8 cellular contexts compared by ENCODE assay signal in the genomic region with DNA sequence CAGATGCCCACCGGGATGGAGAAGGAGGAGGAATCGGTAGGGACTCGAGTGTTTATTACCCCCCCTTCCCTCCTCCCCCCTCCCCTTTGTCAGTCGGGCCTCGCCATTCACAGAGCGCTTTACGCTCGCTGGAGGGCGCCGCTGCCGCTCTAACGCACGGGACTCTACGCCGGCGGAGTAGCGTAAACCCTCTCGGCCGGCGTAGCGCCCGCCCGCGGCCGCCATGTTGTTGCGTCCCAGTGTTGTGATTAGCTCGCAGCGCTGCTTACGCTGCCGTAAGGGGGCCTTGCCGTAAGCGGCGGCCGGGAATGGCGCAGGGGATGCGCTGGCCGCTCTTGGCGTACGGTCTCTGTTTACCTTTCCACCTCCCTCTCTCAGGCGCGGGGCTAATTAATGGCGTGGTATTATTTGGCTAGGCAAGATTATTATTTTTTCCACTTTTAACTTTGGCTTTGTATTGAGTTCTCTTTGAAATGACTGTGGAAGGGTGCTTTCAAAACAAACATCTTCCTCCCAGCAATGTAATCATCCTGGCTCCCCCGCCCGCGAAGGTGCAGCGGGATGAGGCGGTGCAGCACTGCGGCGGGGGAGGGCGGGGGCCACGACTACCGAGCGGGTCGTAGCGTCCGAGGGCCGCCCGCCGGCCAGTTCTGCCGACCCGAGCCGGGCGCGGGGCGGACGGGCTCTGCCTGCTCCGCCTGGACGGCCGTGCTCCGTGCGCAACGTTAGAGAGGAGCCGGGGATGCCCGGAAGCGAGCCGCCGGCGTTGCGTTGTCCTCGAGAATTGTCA. TPM values are rescaled to one million over a fixed set of nuclear protein-coding genes. Genes with fewer than 3 reads are reported as not detected.
A peak's percentile ranks its signal among the peaks of the same experiment; 100 is the strongest.
DNase-seq lines count a peak whose midpoint lies in the region; ATAC-seq and TF ChIP-seq lines count a peak whose summit lies in the region.

No MANE protein-coding gene starts in this region.

- intact Hi-C loops in activated CD4-positive, alpha-beta memory T cell treated with anti-CD3 and anti-CD28 coated beads for 36 hours (cut with micrococcal nuclease) = loop anchor here (1.0 to 10.0 kb wide), 11 partner anchors 8 to 1351 kb away; a partner anchor contains a TSS

- peak; percentile 38 to 42 for TF ChIP-seq RAD21 in liver (IDR thresholded peaks at IDR 0.05)

- no peaks in the 10 kb centered on the region for H3K27me3 ChIP-seq in liver (ENCODE audit: control insufficient read depth in 4 of 4, insufficient read depth in 4 of 4, low read length in 3 of 4)

- H3K9me3 ChIP-seq in liver (ENCODE audit: control insufficient read depth in 4 of 4, low read length in 3 of 4) = no peaks in the 10 kb centered on the region

- peak overlapping the region; percentile 98 for H3K27ac Mint-ChIP-seq in activated CD4-positive, alpha-beta memory T cell treated with anti-CD3 and anti-CD28 coated beads for 36 hours

- peak; percentile 44 for ATAC-seq in GM19455 (IDR thresholded peaks at IDR 0.05; ENCODE audit: unreplicated experiment)

- POLR2A ChIA-PET in activated CD4-positive, alpha-beta memory T cell treated with anti-CD3 and anti-CD28 coated beads for 36 hours (lab: Charles Lee) = interaction anchor here (1.0 kb wide), 2 partner anchors 92 to 121 kb away, joined by 3 to 6 read pairs; no protein-coding TSS in a partner anchor

- peaks cover 6 to 15% (median 10%) of the 10 kb centered on the region in 4 donors for H3K4me1 ChIP-seq in liver (ENCODE audit: control insufficient read depth in 4 of 4, insufficient read depth in 4 of 4, low read length in 3 of 4)

- peaks cover 10% of the 10 kb centered on the region for H3K27me3 Mint-ChIP-seq in activated CD4-positive, alpha-beta memory T cell treated with anti-CD3 and anti-CD28 coated beads for 36 hours

- DNase-seq in CD1c-positive myeloid dendritic cell (ENCODE audit: extremely low spot score) (peak; percentile 97), HK-2 (ENCODE audit: unreplicated experiment) (peak; percentile 91), NCI-H82 (lab: John Stamatoyannopoulos, UW) (peak; percentile 98), dermis microvascular lymphatic vessel endothelial cell (ENCODE audit: low read depth in 2 of 2) (peak; percentile 78 to 94)
- DNase-seq in activated CD4-positive, alpha-beta memory T cell treated with anti-CD3 and anti-CD28 coated beads for 36 hours = peak; percentile 96
- DNase-seq in stimulated activated CD4-positive, alpha-beta T cell treated with anti-CD3 and anti-CD28 coated beads, Interleukin-4, amount 100 ng/mL, for 1 hour = peak; percentile 93

- H3K4me1 Mint-ChIP-seq in activated CD4-positive, alpha-beta memory T cell treated with anti-CD3 and anti-CD28 coated beads for 36 hours (ENCODE audit: low read depth) = peaks cover 40% of the 10 kb centered on the region

- CTCF ChIA-PET in activated CD4-positive, alpha-beta memory T cell treated with anti-CD3 and anti-CD28 coated beads for 36 hours (lab: Charles Lee) = interaction anchor here (0.7 to 2.2 kb wide), 6 partner anchors 11 to 322 kb away, joined by 3 to 8 read pairs (median 4); no protein-coding TSS in a partner anchor

- WGBS in liver = under 1% methylated on average over 80 of the region's 80 CpGs

- H3K36me3 Mint-ChIP-seq in activated CD4-positive, alpha-beta memory T cell treated with anti-CD3 and anti-CD28 coated beads for 36 hours = peaks cover 2% of the 10 kb centered on the region

- peak overlapping the region; percentile 93 to 98 for H3K27ac ChIP-seq in liver (ENCODE audit: low read depth in 1 of 2, low read length in 2 of 2)

- H3K4me3 Mint-ChIP-seq in activated CD4-positive, alpha-beta memory T cell treated with anti-CD3 and anti-CD28 coated beads for 36 hours = peak overlapping the region; percentile 86

- H3K9ac ChIP-seq in liver (ENCODE audit: low read depth in 1 of 2, low read length in 2 of 2) = peak overlapping the region; percentile 66 to 91

- no peaks in the 10 kb centered on the region for H3K9me3 Mint-ChIP-seq in activated CD4-positive, alpha-beta memory T cell treated with anti-CD3 and anti-CD28 coated beads for 36 hours

- peak overlapping the region; percentile 59 to 99 (median 97) for H3K4me3 ChIP-seq in liver (ENCODE audit: low read depth in 1 of 3, low read length in 3 of 3)

- TF ChIP-seq CTCF in liver (IDR thresholded peaks at IDR 0.05; ENCODE audit: low read depth, low read length, missing input control) = no peak

- H3K36me3 ChIP-seq in liver (ENCODE audit: control insufficient read depth in 4 of 4, insufficient read depth in 3 of 4, low read depth in 1 of 4, low read length in 3 of 4) = no peaks in the 10 kb centered on the region

TF ChIP-seq in liver, 16 proteins besides CTCF, POLR2A, EP300 and RAD21:
- TF ChIP-seq GABPA (IDR thresholded peaks at IDR 0.05 in 1 of 2, conservative IDR thresholded peaks at IDR 0.05 in 1 of 2) = no peak
- TF ChIP-seq, protein P1, sequence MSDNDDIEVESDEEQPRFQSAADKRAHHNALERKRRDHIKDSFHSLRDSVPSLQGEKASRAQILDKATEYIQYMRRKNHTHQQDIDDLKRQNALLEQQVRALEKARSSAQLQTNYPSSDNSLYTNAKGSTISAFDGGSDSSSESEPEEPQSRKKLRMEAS (IDR thresholded peaks at IDR 0.05) = no peak
- no peak for TF ChIP-seq RXRA (IDR thresholded peaks at IDR 0.05)
- no peak for TF ChIP-seq SP1 (IDR thresholded peaks at IDR 0.05)
- TF ChIP-seq, protein P2, sequence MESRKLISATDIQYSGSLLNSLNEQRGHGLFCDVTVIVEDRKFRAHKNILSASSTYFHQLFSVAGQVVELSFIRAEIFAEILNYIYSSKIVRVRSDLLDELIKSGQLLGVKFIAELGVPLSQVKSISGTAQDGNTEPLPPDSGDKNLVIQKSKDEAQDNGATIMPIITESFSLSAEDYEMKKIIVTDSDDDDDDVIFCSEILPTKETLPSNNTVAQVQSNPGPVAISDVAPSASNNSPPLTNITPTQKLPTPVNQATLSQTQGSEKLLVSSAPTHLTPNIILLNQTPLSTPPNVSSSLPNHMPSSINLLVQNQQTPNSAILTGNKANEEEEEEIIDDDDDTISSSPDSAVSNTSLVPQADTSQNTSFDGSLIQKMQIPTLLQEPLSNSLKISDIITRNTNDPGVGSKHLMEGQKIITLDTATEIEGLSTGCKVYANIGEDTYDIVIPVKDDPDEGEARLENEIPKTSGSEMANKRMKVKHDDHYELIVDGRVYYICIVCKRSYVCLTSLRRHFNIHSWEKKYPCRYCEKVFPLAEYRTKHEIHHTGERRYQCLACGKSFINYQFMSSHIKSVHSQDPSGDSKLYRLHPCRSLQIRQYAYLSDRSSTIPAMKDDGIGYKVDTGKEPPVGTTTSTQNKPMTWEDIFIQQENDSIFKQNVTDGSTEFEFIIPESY (IDR thresholded peaks at IDR 0.05) = no peak
- peak; percentile 70 for TF ChIP-seq FOXA2 (IDR thresholded peaks at IDR 0.05)
- TF ChIP-seq FOXA1 (IDR thresholded peaks at IDR 0.05) = peak; percentile 52
- TF ChIP-seq, protein P3, sequence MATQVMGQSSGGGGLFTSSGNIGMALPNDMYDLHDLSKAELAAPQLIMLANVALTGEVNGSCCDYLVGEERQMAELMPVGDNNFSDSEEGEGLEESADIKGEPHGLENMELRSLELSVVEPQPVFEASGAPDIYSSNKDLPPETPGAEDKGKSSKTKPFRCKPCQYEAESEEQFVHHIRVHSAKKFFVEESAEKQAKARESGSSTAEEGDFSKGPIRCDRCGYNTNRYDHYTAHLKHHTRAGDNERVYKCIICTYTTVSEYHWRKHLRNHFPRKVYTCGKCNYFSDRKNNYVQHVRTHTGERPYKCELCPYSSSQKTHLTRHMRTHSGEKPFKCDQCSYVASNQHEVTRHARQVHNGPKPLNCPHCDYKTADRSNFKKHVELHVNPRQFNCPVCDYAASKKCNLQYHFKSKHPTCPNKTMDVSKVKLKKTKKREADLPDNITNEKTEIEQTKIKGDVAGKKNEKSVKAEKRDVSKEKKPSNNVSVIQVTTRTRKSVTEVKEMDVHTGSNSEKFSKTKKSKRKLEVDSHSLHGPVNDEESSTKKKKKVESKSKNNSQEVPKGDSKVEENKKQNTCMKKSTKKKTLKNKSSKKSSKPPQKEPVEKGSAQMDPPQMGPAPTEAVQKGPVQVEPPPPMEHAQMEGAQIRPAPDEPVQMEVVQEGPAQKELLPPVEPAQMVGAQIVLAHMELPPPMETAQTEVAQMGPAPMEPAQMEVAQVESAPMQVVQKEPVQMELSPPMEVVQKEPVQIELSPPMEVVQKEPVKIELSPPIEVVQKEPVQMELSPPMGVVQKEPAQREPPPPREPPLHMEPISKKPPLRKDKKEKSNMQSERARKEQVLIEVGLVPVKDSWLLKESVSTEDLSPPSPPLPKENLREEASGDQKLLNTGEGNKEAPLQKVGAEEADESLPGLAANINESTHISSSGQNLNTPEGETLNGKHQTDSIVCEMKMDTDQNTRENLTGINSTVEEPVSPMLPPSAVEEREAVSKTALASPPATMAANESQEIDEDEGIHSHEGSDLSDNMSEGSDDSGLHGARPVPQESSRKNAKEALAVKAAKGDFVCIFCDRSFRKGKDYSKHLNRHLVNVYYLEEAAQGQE (IDR thresholded peaks at IDR 0.05) = no peak
- TF ChIP-seq NR2F2 (IDR thresholded peaks at IDR 0.05) = no peak
- TF ChIP-seq EGR1 (IDR thresholded peaks at IDR 0.05; ENCODE audit: low read depth in 2 of 2) = peak; percentile 98 to 99
- no peak for TF ChIP-seq TAF1 (conservative IDR thresholded peaks at IDR 0.05)
- TF ChIP-seq HNF4A (conservative IDR thresholded peaks at IDR 0.05) = no peak
- TF ChIP-seq YY1 (IDR thresholded peaks at IDR 0.05) = peak; percentile 99
- TF ChIP-seq, protein P4, sequence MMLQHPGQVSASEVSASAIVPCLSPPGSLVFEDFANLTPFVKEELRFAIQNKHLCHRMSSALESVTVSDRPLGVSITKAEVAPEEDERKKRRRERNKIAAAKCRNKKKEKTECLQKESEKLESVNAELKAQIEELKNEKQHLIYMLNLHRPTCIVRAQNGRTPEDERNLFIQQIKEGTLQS (IDR thresholded peaks at IDR 0.05) = peak; percentile 52
- no peak for TF ChIP-seq JUND (IDR thresholded peaks at IDR 0.05)
- no peak for TF ChIP-seq HNF4G (IDR thresholded peaks at IDR 0.05)

RNA-seq across cellular contexts. Expression of a gene that starts 0.8 kb away (rescaled TPM):
- total RNA-seq in activated CD4-positive, alpha-beta memory T cell treated with anti-CD3 and anti-CD28 coated beads for 36 hours = 10 to 100 TPM; 16.7 to 16.9 TPM
- total RNA-seq in dermis microvascular lymphatic vessel endothelial cell (13.6 and 19.7 TPM in 2 replicates), liver (10 to 100 TPM; 15.1 to 17.7 TPM)
- 1 to 10 TPM; 2.8 to 4.0 TPM for polyA plus RNA-seq in liver

Comparison
In these comparisons a context has a peak if more than half of its experiments do, and no peak if none do; other contexts are left out.
1. Peak in every context shown above with its lines: DNase-seq, ATAC-seq, H3K4me3 ChIP-seq and H3K27ac ChIP-seq.